Comparison of ENCODE assay signal across 8 cellular contexts in the genomic region with DNA sequence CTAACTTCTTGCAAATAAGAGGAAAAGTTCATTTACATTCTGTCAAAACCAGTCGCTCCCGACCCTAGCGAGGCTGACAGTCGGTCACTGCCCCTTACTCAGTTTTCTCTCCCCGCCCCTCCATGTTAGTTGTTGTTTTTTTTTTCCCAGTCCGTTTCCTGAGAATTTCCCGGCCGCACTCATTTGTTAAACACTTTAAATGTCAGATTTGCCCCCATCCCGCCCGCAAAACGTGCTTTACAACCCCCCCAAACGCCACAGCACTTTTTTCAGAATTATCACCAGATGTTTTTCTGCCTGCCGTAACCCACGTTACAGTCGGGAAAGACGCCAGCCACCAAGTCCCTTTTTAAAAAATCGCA.
DNase-seq lines count a peak whose midpoint lies in the region; ATAC-seq, FAIRE-seq and TF ChIP-seq lines count a peak whose summit lies in the region.

No MANE protein-coding gene starts in this region.

- peak overlapping the region; percentile 90 for H3K9ac ChIP-seq in skeletal muscle satellite cell (ENCODE audit: low read depth, low read length)

- peak overlapping the region; percentile 92 for H3K27ac ChIP-seq in SJSA1

- TF ChIP-seq POLR2A in GM12891 (IDR thresholded peaks at IDR 0.05; ENCODE audit: low read depth, low read length): no peak

- ATAC-seq in HG03108 (IDR thresholded peaks at IDR 0.05; ENCODE audit: unreplicated experiment): no peak

- no peaks in the 10 kb centered on the region for H3K9me3 ChIP-seq in SJSA1 (replicated peaks)
- no peaks in the 10 kb centered on the region for H3K9me3 ChIP-seq in skeletal muscle satellite cell (replicated peaks; ENCODE audit: low read length)

- H3K4me1 ChIP-seq in SJSA1 (replicated peaks) (peaks cover 27% of the 10 kb centered on the region), skeletal muscle satellite cell (ENCODE audit: control insufficient read depth, insufficient read depth, low read length) (peaks cover 19% of the 10 kb centered on the region)

- no peaks in the 10 kb centered on the region for H3K27me3 ChIP-seq in SJSA1 (replicated peaks)
- no peaks in the 10 kb centered on the region for H3K27me3 ChIP-seq in skeletal muscle satellite cell (ENCODE audit: control insufficient read depth, insufficient read depth, low read length)

- DNase-seq in GM12891 (ENCODE audit: insufficient read length, low spot score): no peak
- no peak for DNase-seq in SJSA1 (ENCODE audit: low read depth in 1 of 2, low spot score in 2 of 2)
- no peak for DNase-seq in fibroblast of pulmonary artery (ENCODE audit: low read depth)
- DNase-seq in activated CD4-positive, CD25-positive, alpha-beta regulatory T cell treated with anti-CD3 and anti-CD28 coated beads, Interleukin-2, amount 50 U/mL, for 72 hours: no peak
- DNase-seq in OCI-M2 (lab: John Stamatoyannopoulos, UW; ENCODE audit: unreplicated experiment): no peak
- no peak for DNase-seq in activated CD4-positive, CD25-positive, alpha-beta regulatory T cell (lab: John Stamatoyannopoulos, UW)

- peak overlapping the region; percentile 65 for H3K4me3 ChIP-seq in SJSA1
- H3K4me3 ChIP-seq in fibroblast of pulmonary artery (replicated peaks; ENCODE audit: low read depth, low read length): peak overlapping the region; percentile 80
- peak overlapping the region; percentile 87 for H3K4me3 ChIP-seq in skeletal muscle satellite cell (ENCODE audit: low read length)

- peak overlapping the region; percentile 90 for H3K4me2 ChIP-seq in skeletal muscle satellite cell (ENCODE audit: low read length)

- H3K36me3 ChIP-seq in SJSA1 (peaks cover 28% of the 10 kb centered on the region), skeletal muscle satellite cell (ENCODE audit: insufficient read depth, low read length) (peaks cover 11% of the 10 kb centered on the region)

- no peak for TF ChIP-seq CTCF in fibroblast of pulmonary artery (IDR thresholded peaks at IDR 0.05; ENCODE audit: low read length, missing control alignments)

- FAIRE-seq in GM12891 (lab: Jason Lieb, UNC): peak; percentile 35

TF ChIP-seq in GM12891, 5 proteins besides CTCF, POLR2A, EP300 and RAD21:
- TF ChIP-seq POU2F2 (IDR thresholded peaks at IDR 0.05; ENCODE audit: low read depth, low read length) (no peak), PAX5 (IDR thresholded peaks at IDR 0.05; ENCODE audit: insufficient read depth, low read length, severe bottlenecking) (no peak), SPI1 (IDR thresholded peaks at IDR 0.05; ENCODE audit: low read depth, low read length) (no peak), TAF1 (IDR thresholded peaks at IDR 0.05; ENCODE audit: low read depth, low read length) (no peak), POLR2AphosphoS5 (IDR thresholded peaks at IDR 0.05; ENCODE audit: low read depth, low read length) (no peak)
